In genomic region chr19:16571283-16571682, GRCh38 we compare ENCODE assay signal across 8 cellular contexts. TPM values are rescaled to one million over a fixed set of nuclear protein-coding genes. Genes with fewer than 3 reads are reported as not detected.
DNase-seq lines count a peak whose midpoint lies in the region; ATAC-seq and TF ChIP-seq lines count a peak whose summit lies in the region.

No MANE protein-coding gene starts in this region.

- H3K27ac Mint-ChIP-seq in neural progenitor cell = no peak overlapping the region

- H3K4me3 ChIP-seq in endocrine pancreas (ENCODE audit: control insufficient read depth, insufficient read depth, low read length) (no peak overlapping the region), neural progenitor cell (peak overlapping the region; percentile 97)

- H3K9me3 Mint-ChIP-seq in activated T-cell treated with anti-CD3 and anti-CD28 coated beads, Interleukin-2, amount 50 U/mL, for 4 hours = no peaks in the 10 kb centered on the region
- H3K9me3 Mint-ChIP-seq in neural progenitor cell = no peaks in the 10 kb centered on the region

- H3F3A ChIP-seq in neural progenitor cell (ENCODE audit: low read depth) = peaks cover 11% of the 10 kb centered on the region

- no peak overlapping the region for H2AFZ ChIP-seq in neural progenitor cell (replicated peaks)

- peaks cover 16% of the 10 kb centered on the region for H4K20me1 ChIP-seq in neural progenitor cell (ENCODE audit: low read depth)

- peaks cover 4% of the 10 kb centered on the region for H3K4me1 ChIP-seq in endocrine pancreas (ENCODE audit: control insufficient read depth, insufficient read depth, low read length)
- peaks cover 8% of the 10 kb centered on the region for H3K4me1 ChIP-seq in neural progenitor cell

- DNase-seq in activated T-cell treated with anti-CD3 and anti-CD28 coated beads, Interleukin-2, amount 50 U/mL, for 4 hours = no peak
- DNase-seq in activated T-cell treated with anti-CD3 and anti-CD28 coated beads for 4 hours = no peak
- peak; percentile 25 for DNase-seq in OCI-M2 (lab: John Stamatoyannopoulos, UW; ENCODE audit: unreplicated experiment)
- no peak for DNase-seq in neural progenitor cell (ENCODE audit: low spot score)

- no peak for TF ChIP-seq CTCF in neural progenitor cell (IDR thresholded peaks at IDR 0.05)

- no peaks in the 10 kb centered on the region for H3K9me3 ChIP-seq in endocrine pancreas (ENCODE audit: control insufficient read depth, low read length)
- H3K9me3 ChIP-seq in neural progenitor cell (ENCODE audit: low read depth) = no peaks in the 10 kb centered on the region

- no peaks in the 10 kb centered on the region for H3K27me3 Mint-ChIP-seq in activated T-cell treated with anti-CD3 and anti-CD28 coated beads, Interleukin-2, amount 50 U/mL, for 4 hours (ENCODE audit: low read depth)
- no peaks in the 10 kb centered on the region for H3K27me3 Mint-ChIP-seq in neural progenitor cell (ENCODE audit: insufficient read depth, low read depth)

- H3K27ac ChIP-seq in neural progenitor cell = no peak overlapping the region

- H3K36me3 Mint-ChIP-seq in activated T-cell treated with anti-CD3 and anti-CD28 coated beads, Interleukin-2, amount 50 U/mL, for 4 hours (ENCODE audit: insufficient read depth) = peaks cover 20% of the 10 kb centered on the region
- H3K36me3 Mint-ChIP-seq in neural progenitor cell = peaks cover 12% of the 10 kb centered on the region

- H3K4me2 ChIP-seq in neural progenitor cell = peak overlapping the region; percentile 99

- H3K4me3 Mint-ChIP-seq in activated T-cell treated with anti-CD3 and anti-CD28 coated beads, Interleukin-2, amount 50 U/mL, for 4 hours = peak overlapping the region; percentile 86
- H3K4me3 Mint-ChIP-seq in neural progenitor cell = peak overlapping the region; percentile 84

- H3K4me1 Mint-ChIP-seq in activated T-cell treated with anti-CD3 and anti-CD28 coated beads, Interleukin-2, amount 50 U/mL, for 4 hours (ENCODE audit: low read depth) = peaks cover 55% of the 10 kb centered on the region
- H3K4me1 Mint-ChIP-seq in neural progenitor cell = peaks cover 19% of the 10 kb centered on the region

- ATAC-seq in activated T-cell treated with anti-CD3 and anti-CD28 coated beads, Interleukin-2, amount 50 U/mL, for 4 hours = no peak
- no peak for ATAC-seq in HG03354 (IDR thresholded peaks at IDR 0.05; ENCODE audit: poor library complexity, severe bottlenecking, unreplicated experiment)
- no peak for ATAC-seq in HG02852 (IDR thresholded peaks at IDR 0.05; ENCODE audit: unreplicated experiment)
- no peak for ATAC-seq in HG03280 (IDR thresholded peaks at IDR 0.05; ENCODE audit: unreplicated experiment)

- H3K36me3 ChIP-seq in endocrine pancreas (ENCODE audit: control insufficient read depth, insufficient read depth, low read length) = peaks cover 4% of the 10 kb centered on the region
- no peaks in the 10 kb centered on the region for H3K36me3 ChIP-seq in neural progenitor cell

- peak overlapping the region; percentile 86 for H3K9ac ChIP-seq in endocrine pancreas (ENCODE audit: control insufficient read depth, insufficient read depth, low read length)
- H3K9ac ChIP-seq in neural progenitor cell = peak overlapping the region; percentile 71

- no peaks in the 10 kb centered on the region for H3K27me3 ChIP-seq in endocrine pancreas (ENCODE audit: control insufficient read depth, insufficient read depth, low read length)
- H3K27me3 ChIP-seq in neural progenitor cell = no peaks in the 10 kb centered on the region

- H3K79me2 ChIP-seq in neural progenitor cell (ENCODE audit: low read depth) = peaks cover 56% of the 10 kb centered on the region

RNA-seq across cellular contexts. Expression of gene SLC35E1, which starts 0.9 kb away (rescaled TPM):
- total RNA-seq in activated T-cell treated with anti-CD3 and anti-CD28 coated beads, Interleukin-2, amount 50 U/mL, for 4 hours = 10 to 100 TPM; 48.1 to 48.5 (median 48.1) TPM
- 16.4 and 24.8 TPM in 2 replicates for total RNA-seq in neural progenitor cell (ENCODE audit: low replicate concordance)

RNA-seq across cellular contexts. Expression of gene CHERP, which starts 29.0 kb away (rescaled TPM):
- 100 to 1,000 TPM in 2 of 3 donors, 10 to 100 TPM in 1; 98.7 to 107 (median 103) TPM for total RNA-seq in activated T-cell treated with anti-CD3 and anti-CD28 coated beads, Interleukin-2, amount 50 U/mL, for 4 hours
- 5.5 and 13.7 TPM in 2 replicates for total RNA-seq in neural progenitor cell (ENCODE audit: low replicate concordance)

RNA-seq across cellular contexts. Expression of gene MED26, which starts 56.7 kb away (rescaled TPM):
- 10 to 100 TPM; 17.4 to 19.5 (median 18.2) TPM for total RNA-seq in activated T-cell treated with anti-CD3 and anti-CD28 coated beads, Interleukin-2, amount 50 U/mL, for 4 hours
- 7.4 and 8.6 TPM in 2 replicates for total RNA-seq in neural progenitor cell (ENCODE audit: low replicate concordance)
